In genomic region chr19:18153555-18154134, GRCh38 we compare ENCODE assay signal across 8 cellular contexts. TPM values are rescaled to one million over a fixed set of nuclear protein-coding genes. Genes with fewer than 3 reads are reported as not detected.
DNase-seq lines count a peak whose midpoint lies in the region; ATAC-seq, FAIRE-seq and TF ChIP-seq lines count a peak whose summit lies in the region.

No MANE protein-coding gene starts in this region.

- H3K36me3 ChIP-seq in aorta (ENCODE audit: control insufficient read depth in 1 of 2, insufficient read depth in 2 of 2, low read length in 1 of 2), result no peaks in the 10 kb centered on the region

- H3K4me1 ChIP-seq in aorta (ENCODE audit: control insufficient read depth in 1 of 2, insufficient read depth in 2 of 2, low read length in 2 of 2), result peaks cover 0 to 2% of the 10 kb centered on the region in 2 donors

- TF ChIP-seq CTCF in D721Med (IDR thresholded peaks at IDR 0.05; ENCODE audit: insufficient read depth, missing control alignments), result no peak

- intact Hi-C loops in aorta (cut with DNase I), result loop anchor here (5.0 to 10.0 kb wide), 3 partner anchors 36 to 149 kb away; partner anchors contain the start of gene ARRDC2 (in 2 of the 2)

- no peaks in the 10 kb centered on the region for H3K9me3 ChIP-seq in aorta (ENCODE audit: control insufficient read depth, low read length)

- H3K36me3 Mint-ChIP-seq in naive B cell, result no peaks in the 10 kb centered on the region

- H3K27ac Mint-ChIP-seq in naive B cell, result peak overlapping the region in 5 of 6 donors; percentile 42 to 87 (median 82)

- H3K4me3 ChIP-seq in aorta (ENCODE audit: low read length in 2 of 2), result peak overlapping the region; percentile 5 to 65

- peak overlapping the region; percentile 97 for H3K27ac ChIP-seq in cingulate gyrus (ENCODE audit: low read depth, low read length)
- H3K27ac ChIP-seq in aorta (ENCODE audit: low read depth in 1 of 2, low read length in 2 of 2), result peak overlapping the region in 1 of 2 donors; percentile 41

- FAIRE-seq in D721Med (lab: Jason Lieb, UNC), result no peak

- H3K27me3 Mint-ChIP-seq in naive B cell, result no peaks in the 10 kb centered on the region

- H3K9me3 Mint-ChIP-seq in naive B cell, result no peaks in the 10 kb centered on the region

- peak overlapping the region; percentile 79 to 92 (median 90) for H3K4me3 Mint-ChIP-seq in naive B cell

- WGBS in aorta, 2 donors, result 1 to 2% methylated on average over 36 to 38 of the region's 38 CpGs

- H3K4me1 Mint-ChIP-seq in naive B cell, result peaks cover 24 to 33% (median 24%) of the 10 kb centered on the region in 3 donors

- H3K27me3 ChIP-seq in aorta (ENCODE audit: control insufficient read depth in 1 of 2, insufficient read depth in 2 of 2, low read length in 1 of 2), result no peaks in the 10 kb centered on the region

- ATAC-seq in GM19351 (IDR thresholded peaks at IDR 0.05; ENCODE audit: unreplicated experiment), result peak; percentile 2
- ATAC-seq in naive B cell (ENCODE audit: low read depth in 2 of 2), result no peak
- ATAC-seq in aorta (ENCODE audit: low FRiP score), result no peak

- DNase-seq in RPMI8226, result peak; percentile 32
- DNase-seq in naive B cell, result no peak
- peak in 1 of 2 donors; percentile 66 for DNase-seq in aorta
- no peak for DNase-seq in activated CD4-positive, CD25-positive, alpha-beta regulatory T cell (lab: John Stamatoyannopoulos, UW)
- DNase-seq in NCI-H1105 treated with DMSO at 0.1 percent for 48 hours (lab: John Stamatoyannopoulos, UW), result no peak
- DNase-seq in D721Med (ENCODE audit: insufficient read length, low spot score), result no peak

RNA-seq across cellular contexts. Expression of gene PIK3R2, which starts 0.7 kb away (rescaled TPM):
- polyA plus RNA-seq in naive B cell (ENCODE audit: low read depth in 6 of 6) (1 to 10 TPM; 1.2 to 5.7 (median 2.3) TPM), aorta (1 to 10 TPM; 1.8 to 5.1 TPM)
- total RNA-seq in aorta, result 10 to 100 TPM; 14.1 to 21.8 TPM

RNA-seq across cellular contexts. Expression of gene IFI30, which starts 20.0 kb away (rescaled TPM):
- polyA plus RNA-seq in naive B cell (ENCODE audit: low read depth in 6 of 6) (100 to 1,000 TPM; 107 to 293 (median 206) TPM), aorta (100 to 1,000 TPM in 1 of 2 donors, 10 to 100 TPM in 1; 35.0 to 107 TPM)
- 10 to 100 TPM; 85.2 to 92.7 TPM for total RNA-seq in aorta

RNA-seq across cellular contexts. Expression of gene MPV17L2, which starts 39.4 kb away (rescaled TPM):
- polyA plus RNA-seq in naive B cell (ENCODE audit: low read depth in 6 of 6) (10 to 100 TPM in 3 of 6 donors, 1 to 10 TPM in 3; 1.8 to 12.0 (median 10.2) TPM), aorta (10 to 100 TPM in 1 of 2 donors, 1 to 10 TPM in 1; 6.1 to 12.2 TPM)
- 1 to 10 TPM; 5.7 to 6.2 TPM for total RNA-seq in aorta

RNA-seq across cellular contexts. Expression of gene RAB3A, which starts 50.2 kb away (rescaled TPM):
- 1 to 10 TPM in 3 of 6 donors, under 1 TPM in 3; 0.21 to 2.8 (median 0.80) TPM for polyA plus RNA-seq in naive B cell (ENCODE audit: low read depth in 6 of 6)
- 1 to 10 TPM; 3.4 to 3.8 TPM for total RNA-seq in aorta
- polyA plus RNA-seq in aorta, result 1 to 10 TPM; 2.1 to 2.6 TPM

RNA-seq across cellular contexts. Expression of gene MAST3, which starts 56.1 kb away (rescaled TPM):
- polyA plus RNA-seq in naive B cell (ENCODE audit: low read depth in 6 of 6) (10 to 100 TPM in 5 of 6 donors, 1 to 10 TPM in 1; 9.3 to 20.6 (median 13.3) TPM), aorta (10 to 100 TPM in 1 of 2 donors, 1 to 10 TPM in 1; 4.4 to 32.7 TPM)
- 10 to 100 TPM; 21.5 to 25.2 TPM for total RNA-seq in aorta
